In genomic region chr17:54780238-54780637, GRCh38 we compare ENCODE assay signal across 26 cellular contexts.
"Had no signal": no experiment of that assay in that cellular context is flagged by ENCODE, and none has a peak within 500 bp of the region (broad histone marks: within the 10 kb centered on the region; RNA-seq: fewer than 3 reads in every experiment).

No MANE protein-coding gene starts in this region.

- H3K4me3 Mint-ChIP-seq: dendritic cell treated with granulocyte-macrophage colony-stimulating factor and Interleukin-4, amounts not matched to agents 40 ng/mL and 50 ng/mL, for 4 days; effector memory CD8-positive, alpha-beta T cell; endodermal cell; immature natural killer cell; mesothelial cell of epicardium; naive thymus-derived CD4-positive, alpha-beta T cell had no signal

- ATAC-seq: effector memory CD8-positive, alpha-beta T cell; esophagus mucosa; gastrocnemius medialis; heart left ventricle; left lung; left ventricle myocardium superior; lower lobe of right lung had no signal

- H3K36me3 ChIP-seq: colonic mucosa, esophagus squamous epithelium, gastrocnemius medialis, heart left ventricle, left lung, lower lobe of right lung had no signal

- H3K4me1 Mint-ChIP-seq: immature natural killer cell; mesothelial cell of epicardium; naive thymus-derived CD4-positive, alpha-beta T cell had no signal

- H3K4me1 ChIP-seq: colonic mucosa, esophagus squamous epithelium, gastrocnemius medialis, heart left ventricle, left lung, lower lobe of right lung had no signal

- H3K9me3 ChIP-seq: colonic mucosa, esophagus squamous epithelium, gastrocnemius medialis, heart left ventricle, left lung, lower lobe of right lung had no signal

- DNase-seq: colonic mucosa; cortex of kidney; effector CD8-positive, alpha-beta T cell; effector memory CD8-positive, alpha-beta T cell; endodermal cell; erythroblast; esophagus squamous epithelium; foreskin fibroblast; foreskin melanocyte; gastrocnemius medialis; heart left ventricle; hypothalamus; immature natural killer cell; islet precursor cell; kidney; kidney glomerular epithelial cell; left lung; left ventricle myocardium superior; lower lobe of right lung; mesenchymal stem cell; naive thymus-derived CD4-positive, alpha-beta T cell had no signal

- H3K4me3 ChIP-seq: colonic mucosa, esophagus squamous epithelium, gastrocnemius medialis, heart left ventricle, hepatocyte, left lung, lower lobe of right lung had no signal

- H3K36me3 Mint-ChIP-seq: immature natural killer cell; mesothelial cell of epicardium; naive thymus-derived CD4-positive, alpha-beta T cell had no signal

- H3K27me3 Mint-ChIP-seq: dendritic cell treated with granulocyte-macrophage colony-stimulating factor and Interleukin-4, amounts not matched to agents 40 ng/mL and 50 ng/mL, for 4 days; effector memory CD8-positive, alpha-beta T cell had no signal

- H3K9me3 Mint-ChIP-seq: dendritic cell treated with granulocyte-macrophage colony-stimulating factor and Interleukin-4, amounts not matched to agents 40 ng/mL and 50 ng/mL, for 4 days; endodermal cell; mesothelial cell of epicardium had no signal

- H3K27ac Mint-ChIP-seq: dendritic cell treated with granulocyte-macrophage colony-stimulating factor and Interleukin-4, amounts not matched to agents 40 ng/mL and 50 ng/mL, for 4 days; effector memory CD8-positive, alpha-beta T cell; endodermal cell; immature natural killer cell; mesothelial cell of epicardium; naive thymus-derived CD4-positive, alpha-beta T cell had no signal

- H3K27ac ChIP-seq: colonic mucosa, epithelial cell of prostate, esophagus squamous epithelium, gastrocnemius medialis, heart left ventricle, hepatocyte, left lung, lower lobe of right lung had no signal
